ENCODE assay signal across 14 cellular contexts in the genomic region with DNA sequence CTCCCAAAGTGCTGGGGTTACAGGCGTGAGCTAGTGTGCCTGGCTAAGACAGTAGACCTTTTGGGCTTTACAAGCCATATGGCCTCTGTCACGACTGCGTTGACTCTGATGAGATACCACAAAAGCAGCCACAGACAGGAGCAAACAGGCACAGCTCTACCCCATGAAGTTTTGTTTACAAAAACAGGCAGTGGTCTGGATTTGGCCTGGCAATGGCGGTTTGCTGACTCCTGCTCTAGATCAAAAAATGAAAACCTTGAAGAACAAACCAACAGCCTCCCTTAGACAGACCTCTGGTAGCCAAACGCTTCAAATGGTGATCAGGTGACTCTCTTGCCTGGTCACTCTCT. TPM values are rescaled to one million over a fixed set of nuclear protein-coding genes. Genes with fewer than 3 reads are reported as not detected.
A peak's percentile ranks its signal among the peaks of the same experiment; 100 is the strongest.
DNase-seq lines count a peak whose midpoint lies in the region; ATAC-seq and TF ChIP-seq lines count a peak whose summit lies in the region.
"Had no signal": no experiment of that assay in that cellular context is flagged by ENCODE, and none has a peak within 500 bp of the region (broad histone marks: within the 10 kb centered on the region; RNA-seq: fewer than 3 reads in every experiment).

No MANE protein-coding gene starts in this region.

- no peaks in the 10 kb centered on the region for H3K27me3 ChIP-seq in left lung
- H3K27me3 ChIP-seq in stomach smooth muscle (ENCODE audit: control insufficient read depth in 1 of 2, insufficient read depth in 2 of 2, low read length in 2 of 2): no peaks in the 10 kb centered on the region
- peaks cover 11% of the 10 kb centered on the region for H3K27me3 ChIP-seq in foreskin keratinocyte

- H3K36me3 ChIP-seq in left lung: peaks cover 0 to 63% of the 10 kb centered on the region in 2 donors
- H3K36me3 ChIP-seq in stomach smooth muscle (ENCODE audit: control insufficient read depth in 2 of 2, insufficient read depth in 2 of 2, low read length in 2 of 2): peaks cover 0 to 4% of the 10 kb centered on the region in 2 donors

- peaks cover 0 to 88% of the 10 kb centered on the region in 2 donors for H3K4me1 ChIP-seq in left lung
- peaks cover 6% of the 10 kb centered on the region for H3K4me1 ChIP-seq in stomach smooth muscle (ENCODE audit: control insufficient read depth, insufficient read depth, low read length)
- no peaks in the 10 kb centered on the region for H3K4me1 ChIP-seq in foreskin keratinocyte

- H3K9me3 ChIP-seq in left lung (no peaks in the 10 kb centered on the region), stomach smooth muscle (ENCODE audit: control insufficient read depth in 2 of 2, low read length in 2 of 2) (no peaks in the 10 kb centered on the region)

- H3K4me1 Mint-ChIP-seq in activated T-cell treated with anti-CD3 and anti-CD28 coated beads, Interleukin-2, amount 50 U/mL, for 4 hours (ENCODE audit: low read depth): peaks cover 26% of the 10 kb centered on the region
- peaks cover 36% of the 10 kb centered on the region for H3K4me1 Mint-ChIP-seq in activated B cell treated with CpG ODN at 0.5 μM for 24 hours

- intact Hi-C loops in activated B cell treated with CpG ODN at 0.5 μM for 24 hours (cut with micrococcal nuclease): loop anchor here (1.0 kb wide), 3 partner anchors 15 to 31 kb away; a partner anchor contains a TSS
- intact Hi-C loops in left lung (cut with DNase I): no loop called here

- TF ChIP-seq CTCF in activated B cell treated with CpG ODN at 0.5 μM for 24 hours (IDR thresholded peaks at IDR 0.05) (no peak), left lung (IDR thresholded peaks at IDR 0.05) (no peak), foreskin keratinocyte (conservative IDR thresholded peaks at IDR 0.05) (no peak)

- CTCF ChIA-PET in activated B cell treated with CpG ODN at 0.5 μM for 24 hours (lab: Charles Lee): interaction anchor here (0.7 to 2.8 kb wide), 6 partner anchors 19 to 243 kb away, joined by 3 to 27 read pairs (median 5); a partner anchor contains a TSS

- peak overlapping the region; percentile 29 for H3K4me3 Mint-ChIP-seq in activated T-cell treated with anti-CD3 and anti-CD28 coated beads, Interleukin-2, amount 50 U/mL, for 4 hours
- no peak overlapping the region for H3K4me3 Mint-ChIP-seq in activated B cell treated with CpG ODN at 0.5 μM for 24 hours
- H3K4me3 Mint-ChIP-seq: naive thymus-derived CD4-positive, alpha-beta T cell; T-helper 1 cell treated with Interleukin-12 subunit alpha and Interleukin-12 subunit beta and Interleukin-4 antibody, amounts not matched to agents 30 μg/mL and 1 μg/mL, for 36 hours had no signal

- H3K36me3 Mint-ChIP-seq in activated T-cell treated with anti-CD3 and anti-CD28 coated beads, Interleukin-2, amount 50 U/mL, for 4 hours (ENCODE audit: insufficient read depth): no peaks in the 10 kb centered on the region
- peaks cover 63% of the 10 kb centered on the region for H3K36me3 Mint-ChIP-seq in activated B cell treated with CpG ODN at 0.5 μM for 24 hours (ENCODE audit: low read depth)

- H3K9ac ChIP-seq in stomach smooth muscle (ENCODE audit: low read length in 2 of 2): no peak overlapping the region

- H3K27ac Mint-ChIP-seq in activated B cell treated with CpG ODN at 0.5 μM for 24 hours: peak overlapping the region; percentile 86
- H3K27ac Mint-ChIP-seq: naive thymus-derived CD4-positive, alpha-beta T cell; T-helper 1 cell treated with Interleukin-12 subunit alpha and Interleukin-12 subunit beta and Interleukin-4 antibody, amounts not matched to agents 30 μg/mL and 1 μg/mL, for 36 hours had no signal

- DNase-seq in activated T-cell treated with anti-CD3 and anti-CD28 coated beads, Interleukin-2, amount 50 U/mL, for 4 hours: no peak
- DNase-seq in activated T-cell treated with anti-CD3 and anti-CD28 coated beads, Interleukin-2, amount 50 U/mL, for 48 hours: no peak
- DNase-seq in activated B cell treated with CpG ODN at 0.5 μM for 24 hours (no peak), left lung (no peak), NCI-H1048 (lab: John Stamatoyannopoulos, UW) (no peak), foreskin keratinocyte (no peak)
- no peak for DNase-seq in NK-92 treated with Interleukin-12 subunit alpha and Interleukin-12 subunit beta, amount 100 ng/mL, for 24 hours (lab: John Stamatoyannopoulos, UW)
- DNase-seq: dermis blood vessel endothelial cell, islet precursor cell, NCI-H2227 treated with DMSO at 0.1 percent for 48 hours, small intestine had no signal

- peak overlapping the region; percentile 11 to 87 for H3K27ac ChIP-seq in left lung
- peak overlapping the region; percentile 41 for H3K27ac ChIP-seq in stomach smooth muscle (ENCODE audit: low read length)
- H3K27ac ChIP-seq in foreskin keratinocyte: no peak overlapping the region

- H3K9me3 Mint-ChIP-seq in activated T-cell treated with anti-CD3 and anti-CD28 coated beads, Interleukin-2, amount 50 U/mL, for 4 hours: no peaks in the 10 kb centered on the region
- no peaks in the 10 kb centered on the region for H3K9me3 Mint-ChIP-seq in activated B cell treated with CpG ODN at 0.5 μM for 24 hours
- H3K9me3 Mint-ChIP-seq: naive thymus-derived CD4-positive, alpha-beta T cell; T-helper 1 cell treated with Interleukin-12 subunit alpha and Interleukin-12 subunit beta and Interleukin-4 antibody, amounts not matched to agents 30 μg/mL and 1 μg/mL, for 36 hours had no signal

- no peak for ATAC-seq in activated T-cell treated with anti-CD3 and anti-CD28 coated beads, Interleukin-2, amount 50 U/mL, for 4 hours
- no peak for ATAC-seq in activated B cell treated with CpG ODN at 0.5 μM for 24 hours (ENCODE audit: low read depth)
- ATAC-seq in left lung: no peak
- ATAC-seq in foreskin keratinocyte: no peak

- no peak overlapping the region for H3K4me3 ChIP-seq in left lung
- H3K4me3 ChIP-seq in stomach smooth muscle (ENCODE audit: low read length in 2 of 2): no peak overlapping the region

- H3K27me3 Mint-ChIP-seq in activated T-cell treated with anti-CD3 and anti-CD28 coated beads, Interleukin-2, amount 50 U/mL, for 4 hours (ENCODE audit: low read depth): no peaks in the 10 kb centered on the region
- no peaks in the 10 kb centered on the region for H3K27me3 Mint-ChIP-seq in activated B cell treated with CpG ODN at 0.5 μM for 24 hours
- H3K27me3 Mint-ChIP-seq: naive thymus-derived CD4-positive, alpha-beta T cell had no signal

- POLR2A ChIA-PET in activated B cell treated with CpG ODN at 0.5 μM for 24 hours (lab: Charles Lee): interaction anchor here (0.6 to 17.0 kb wide), 17 partner anchors 11 to 92 kb away, joined by 3 to 336 read pairs (median 12); a partner anchor contains a TSS

RNA-seq across cellular contexts. Expression of a gene that starts 20.7 kb away (rescaled TPM):
- 1 to 10 TPM; 4.1 to 9.4 (median 5.0) TPM for total RNA-seq in activated T-cell treated with anti-CD3 and anti-CD28 coated beads, Interleukin-2, amount 50 U/mL, for 4 hours
- total RNA-seq in activated B cell treated with CpG ODN at 0.5 μM for 24 hours (148 and 167 TPM in 2 replicates), left lung (10 to 100 TPM; 53.1 to 87.9 TPM), foreskin keratinocyte (2.0 and 3.1 TPM in 2 replicates)
- 1.9 and 2.3 TPM in 2 replicates for polyA plus RNA-seq in foreskin keratinocyte

RNA-seq across cellular contexts. Expression of a gene that starts 37.6 kb away (rescaled TPM):
- 1 to 10 TPM; 1.3 to 2.0 (median 1.6) TPM for total RNA-seq in activated T-cell treated with anti-CD3 and anti-CD28 coated beads, Interleukin-2, amount 50 U/mL, for 4 hours
- total RNA-seq in activated B cell treated with CpG ODN at 0.5 μM for 24 hours: 6.6 and 8.0 TPM in 2 replicates
- total RNA-seq in left lung: 10 to 100 TPM; 24.8 to 33.0 TPM
- total RNA-seq in foreskin keratinocyte: 0.10 TPM in 1 of 2 replicates, not detected in the other
- 0.02 and 0.03 TPM in 2 replicates for polyA plus RNA-seq in foreskin keratinocyte

RNA-seq across cellular contexts. Expression of a gene that starts 41.7 kb away (rescaled TPM):
- total RNA-seq in activated T-cell treated with anti-CD3 and anti-CD28 coated beads, Interleukin-2, amount 50 U/mL, for 4 hours: 1 to 10 TPM; 2.0 to 2.7 (median 2.3) TPM
- 9.7 and 9.8 TPM in 2 replicates for total RNA-seq in activated B cell treated with CpG ODN at 0.5 μM for 24 hours
- 10 to 100 TPM; 21.2 to 34.7 TPM for total RNA-seq in left lung
- total RNA-seq in foreskin keratinocyte: 5.1 and 5.5 TPM in 2 replicates
- polyA plus RNA-seq in foreskin keratinocyte: 6.7 and 7.5 TPM in 2 replicates

RNA-seq across cellular contexts. Expression of a gene that starts 45.4 kb away (rescaled TPM):
- 100 to 1,000 TPM in 1 of 3 donors, 10 to 100 TPM in 2; 95.4 to 103 (median 97.4) TPM for total RNA-seq in activated T-cell treated with anti-CD3 and anti-CD28 coated beads, Interleukin-2, amount 50 U/mL, for 4 hours
- total RNA-seq in activated B cell treated with CpG ODN at 0.5 μM for 24 hours: 97.0 and 113 TPM in 2 replicates
- total RNA-seq in left lung: 10 to 100 TPM; 64.1 to 96.8 TPM
- total RNA-seq in foreskin keratinocyte: 33.2 and 35.2 TPM in 2 replicates
- polyA plus RNA-seq in foreskin keratinocyte: 49.5 and 50.2 TPM in 2 replicates

Comparison
In these comparisons a context has a peak if more than half of its experiments do, and no peak if none do; other contexts are left out.
1. RNA of a gene that starts 20.7 kb away (total RNA-seq): 148 to 167 TPM in activated B cell treated with CpG ODN at 0.5 μM for 24 hours and 53.1 to 87.9 TPM in left lung; 4.1 to 9.4 TPM in activated T-cell treated with anti-CD3 and anti-CD28 coated beads, Interleukin-2, amount 50 U/mL, for 4 hours and 2.0 to 3.1 TPM in foreskin keratinocyte; every median in the first group is over 4 times any median in the second.